Comparison of ENCODE assay signal across 6 cellular contexts in genomic region chr17:7383742-7384488, GRCh38. TPM values are rescaled to one million over a fixed set of nuclear protein-coding genes. Genes with fewer than 3 reads are reported as not detected.
DNase-seq lines count a peak whose midpoint lies in the region; ATAC-seq and TF ChIP-seq lines count a peak whose summit lies in the region.

No MANE protein-coding gene starts in this region.

- no peaks in the 10 kb centered on the region for H3K9me3 ChIP-seq in Peyer's patch
- H3K9me3 ChIP-seq in WERI-Rb-1 (ENCODE audit: severe bottlenecking) = no peaks in the 10 kb centered on the region

- intact Hi-C loops in dorsolateral prefrontal cortex (cut with DNase I) = no loop called here

- peak in 1 of 2 donors; percentile 37 for TF ChIP-seq POLR2A in Peyer's patch (IDR thresholded peaks at IDR 0.05)

- no peak for TF ChIP-seq CTCF in Peyer's patch (IDR thresholded peaks at IDR 0.05)
- no peak for TF ChIP-seq CTCF in dorsolateral prefrontal cortex (IDR thresholded peaks at IDR 0.05 in 54 of 56, conservative IDR thresholded peaks at IDR 0.05 in 2 of 56; ENCODE audit: low read depth in 1 of 56, partially characterized antibody in 56 of 56)
- no peak for TF ChIP-seq CTCF in WERI-Rb-1 (IDR thresholded peaks at IDR 0.05; ENCODE audit: low read depth, low read length)

- H3K4me1 ChIP-seq in Peyer's patch = peaks cover 0 to 17% (median 7%) of the 10 kb centered on the region in 4 donors

- ATAC-seq in HG02870 (IDR thresholded peaks at IDR 0.05; ENCODE audit: unreplicated experiment) = no peak

- peak overlapping the region; percentile 61 to 87 (median 74) for H3K27ac ChIP-seq in Peyer's patch
- H3K27ac ChIP-seq in dorsolateral prefrontal cortex = peak overlapping the region in 36 of 59 donors; percentile 3 to 83 (median 45)
- no peak overlapping the region for H3K27ac ChIP-seq in WERI-Rb-1

- H3K36me3 ChIP-seq in Peyer's patch (peaks cover 0 to 23% (median 0%) of the 10 kb centered on the region in 3 donors), WERI-Rb-1 (peaks cover 24% of the 10 kb centered on the region)

- DNase-seq in GM19238 (ENCODE audit: insufficient read length, low spot score) (peak; percentile 89), Peyer's patch (peak; percentile 60 to 83 (median 75)), dorsolateral prefrontal cortex (peak in 5 of 10 donors; percentile 45 to 74 (median 56)), putamen (ENCODE audit: low spot score) (peak; percentile 56), WERI-Rb-1 (no peak)

- H3K4me3 ChIP-seq in Peyer's patch = peak overlapping the region; percentile 46 to 61 (median 51)
- peak overlapping the region; percentile 39 to 79 (median 66) for H3K4me3 ChIP-seq in dorsolateral prefrontal cortex
- no peak overlapping the region for H3K4me3 ChIP-seq in WERI-Rb-1 (ENCODE audit: low read depth, low read length)

- H3K27me3 ChIP-seq in Peyer's patch = no peaks in the 10 kb centered on the region
- peaks cover 0 to 38% (median 23%) of the 10 kb centered on the region in 45 donors for H3K27me3 ChIP-seq in dorsolateral prefrontal cortex
- no peaks in the 10 kb centered on the region for H3K27me3 ChIP-seq in WERI-Rb-1 (ENCODE audit: insufficient read depth, low read depth, severe bottlenecking)

RNA-seq across cellular contexts. Expression of gene TNK1, which starts 3.0 kb away (rescaled TPM):
- total RNA-seq in Peyer's patch (10 to 100 TPM; 19.8 to 54.4 (median 44.4) TPM), dorsolateral prefrontal cortex (1 to 10 TPM in 115 of 120 experiments, under 1 TPM in 5; 0.69 to 7.6 (median 2.5) TPM)

RNA-seq across cellular contexts. Expression of gene PLSCR3, which starts 10.4 kb away (rescaled TPM):
- 10 to 100 TPM; 10.7 to 38.8 (median 21.9) TPM for total RNA-seq in Peyer's patch
- 10 to 100 TPM in 116 of 120 experiments, 1 to 10 TPM in 4; 7.3 to 23.9 (median 14.2) TPM for total RNA-seq in dorsolateral prefrontal cortex

RNA-seq across cellular contexts. Expression of gene TMEM256, which starts 20.0 kb away (rescaled TPM):
- total RNA-seq in Peyer's patch (100 to 1,000 TPM in 2 of 4 donors, 10 to 100 TPM in 2; 37.1 to 334 (median 126) TPM), dorsolateral prefrontal cortex (10 to 100 TPM; 25.4 to 80.3 (median 44.3) TPM)

RNA-seq across cellular contexts. Expression of gene NLGN2, which starts 23.7 kb away (rescaled TPM):
- total RNA-seq in Peyer's patch (1 to 10 TPM in 3 of 4 donors, under 1 TPM in 1; 0.88 to 9.9 (median 5.8) TPM), dorsolateral prefrontal cortex (100 to 1,000 TPM in 103 of 120 experiments, 10 to 100 TPM in 17; 83.6 to 164 (median 109) TPM)

RNA-seq across cellular contexts. Expression of gene TMEM95, which starts 29.0 kb away (rescaled TPM):
- total RNA-seq in Peyer's patch (not detected), dorsolateral prefrontal cortex (under 1 TPM in 8 of 120 experiments, not detected in 112; 0.42 to 0.79 (median 0.63) TPM)
